ENCODE assay signal across 1 cellular context in genomic region chrX:121102101-121102500, GRCh38.
TF ChIP-seq lines count a peak whose summit lies in the region.

No MANE protein-coding gene starts in this region.

TF ChIP-seq in HepG2, 621 proteins besides CTCF, POLR2A, EP300 and RAD21 (continued from another document):
- no peak for TF ChIP-seq SMC3 (IDR thresholded peaks at IDR 0.05; ENCODE audit: low read length)
- TF ChIP-seq PBX2 (CRISPR knock-in tag; IDR thresholded peaks at IDR 0.05): peak; percentile 67
TF ChIP-seq in HepG2: peak in this region for 2.
